Comparison of ENCODE assay signal across 8 cellular contexts in the genomic region with DNA sequence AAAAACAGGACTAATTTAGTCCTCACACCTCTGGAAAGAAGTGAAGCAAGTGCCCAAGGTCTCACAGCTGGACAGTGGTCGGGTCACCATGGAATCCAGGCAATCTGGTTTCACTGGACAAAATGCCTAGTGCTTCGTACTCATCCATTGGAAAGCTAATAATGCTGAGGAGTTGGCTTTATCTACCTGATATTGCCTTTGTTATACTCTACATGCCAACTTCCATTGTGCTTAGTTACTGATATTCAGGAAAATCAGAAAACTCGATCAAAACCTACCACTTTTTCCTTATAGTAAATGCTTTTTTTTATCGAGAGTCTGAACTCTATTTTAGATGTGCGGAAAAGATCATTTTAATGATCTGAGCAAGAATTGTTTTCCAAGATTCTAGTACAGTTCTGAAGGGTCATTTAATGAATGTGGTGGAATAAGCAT. TPM values are rescaled to one million over a fixed set of nuclear protein-coding genes. Genes with fewer than 3 reads are reported as not detected.
DNase-seq lines count a peak whose midpoint lies in the region; ATAC-seq and TF ChIP-seq lines count a peak whose summit lies in the region.

No MANE protein-coding gene starts in this region.

- TF ChIP-seq CTCF in RWPE2 (IDR thresholded peaks at IDR 0.05; ENCODE audit: poor library complexity, severe bottlenecking) (no peak), fibroblast of villous mesenchyme (IDR thresholded peaks at IDR 0.05; ENCODE audit: insufficient read depth, low read depth, low read length) (no peak), smooth muscle cell (IDR thresholded peaks at IDR 0.05; ENCODE audit: borderline replicate concordance, insufficient read depth, poor library complexity, severe bottlenecking) (no peak)

- H3K4me1 ChIP-seq in RWPE2 (ENCODE audit: insufficient read depth, poor library complexity, severe bottlenecking) (peaks cover 4% of the 10 kb centered on the region), smooth muscle cell (ENCODE audit: low read depth) (peaks cover 3% of the 10 kb centered on the region)

- H3K9ac ChIP-seq in smooth muscle cell (ENCODE audit: low read depth): peak overlapping the region; percentile 79

- no peaks in the 10 kb centered on the region for H4K20me1 ChIP-seq in smooth muscle cell (ENCODE audit: low read depth)

- no peaks in the 10 kb centered on the region for H3F3A ChIP-seq in smooth muscle cell (ENCODE audit: low read depth)

- WGBS in smooth muscle cell (ENCODE audit: low lambda C conversion rate): 45% methylated on average over 5 of the region's 5 CpGs

- no peaks in the 10 kb centered on the region for H3K27me3 ChIP-seq in RWPE2 (ENCODE audit: insufficient read depth, poor library complexity, severe bottlenecking)
- peaks cover 2% of the 10 kb centered on the region for H3K27me3 ChIP-seq in smooth muscle cell (ENCODE audit: low read depth)

- ATAC-seq in GM21526 (IDR thresholded peaks at IDR 0.05; ENCODE audit: low FRiP score, unreplicated experiment) (peak; percentile 3), RWPE2 (ENCODE audit: low read depth) (peak; percentile 20), GM19023 (IDR thresholded peaks at IDR 0.05; ENCODE audit: unreplicated experiment) (no peak)

- no peak for DNase-seq in RWPE2 (ENCODE audit: low spot score)
- DNase-seq in fibroblast of villous mesenchyme (ENCODE audit: low read depth): no peak
- DNase-seq in smooth muscle cell (lab: John Stamatoyannopoulos, UW; ENCODE audit: unreplicated experiment): no peak
- DNase-seq in CD1c-positive myeloid dendritic cell (ENCODE audit: extremely low spot score): no peak
- DNase-seq in dedifferentiated amniotic fluid mesenchymal stem cell (ENCODE audit: extremely low spot score): no peak
- DNase-seq in NOMO-1 treated with DMSO at 0.1 percent for 48 hours (lab: John Stamatoyannopoulos, UW; ENCODE audit: unreplicated experiment): no peak

- peak overlapping the region; percentile 92 for H3K4me3 ChIP-seq in RWPE2 (ENCODE audit: severe bottlenecking)
- peak overlapping the region; percentile 91 for H3K4me3 ChIP-seq in fibroblast of villous mesenchyme (ENCODE audit: low read depth, low read length)
- H3K4me3 ChIP-seq in smooth muscle cell: peak overlapping the region; percentile 100

- no peaks in the 10 kb centered on the region for H3K36me3 ChIP-seq in RWPE2 (ENCODE audit: low read depth)
- H3K36me3 ChIP-seq in smooth muscle cell (ENCODE audit: low read depth): no peaks in the 10 kb centered on the region

- no peaks in the 10 kb centered on the region for H3K79me2 ChIP-seq in smooth muscle cell (ENCODE audit: low read depth)

- H2AFZ ChIP-seq in smooth muscle cell (ENCODE audit: low read depth): peak overlapping the region; percentile 99

- H3K9me3 ChIP-seq in RWPE2 (ENCODE audit: severe bottlenecking): no peaks in the 10 kb centered on the region
- no peaks in the 10 kb centered on the region for H3K9me3 ChIP-seq in smooth muscle cell (replicated peaks; ENCODE audit: low read depth)

- H3K4me2 ChIP-seq in smooth muscle cell: peak overlapping the region; percentile 98

- H3K27ac ChIP-seq in RWPE2 (ENCODE audit: poor library complexity, severe bottlenecking) (peak overlapping the region; percentile 38), smooth muscle cell (ENCODE audit: low read depth) (peak overlapping the region; percentile 60)

RNA-seq across cellular contexts. Expression of a gene that starts 1.0 kb away (rescaled TPM):
- total RNA-seq in fibroblast of villous mesenchyme: 0.86 TPM in 1 of 2 replicates, not detected in the other
- total RNA-seq in smooth muscle cell: 0.72 and 2.0 TPM in 2 replicates
- polyA plus RNA-seq in smooth muscle cell: 0.21 and 0.53 TPM in 2 replicates
